ENCODE assay signal across 7 cellular contexts in the genomic region with DNA sequence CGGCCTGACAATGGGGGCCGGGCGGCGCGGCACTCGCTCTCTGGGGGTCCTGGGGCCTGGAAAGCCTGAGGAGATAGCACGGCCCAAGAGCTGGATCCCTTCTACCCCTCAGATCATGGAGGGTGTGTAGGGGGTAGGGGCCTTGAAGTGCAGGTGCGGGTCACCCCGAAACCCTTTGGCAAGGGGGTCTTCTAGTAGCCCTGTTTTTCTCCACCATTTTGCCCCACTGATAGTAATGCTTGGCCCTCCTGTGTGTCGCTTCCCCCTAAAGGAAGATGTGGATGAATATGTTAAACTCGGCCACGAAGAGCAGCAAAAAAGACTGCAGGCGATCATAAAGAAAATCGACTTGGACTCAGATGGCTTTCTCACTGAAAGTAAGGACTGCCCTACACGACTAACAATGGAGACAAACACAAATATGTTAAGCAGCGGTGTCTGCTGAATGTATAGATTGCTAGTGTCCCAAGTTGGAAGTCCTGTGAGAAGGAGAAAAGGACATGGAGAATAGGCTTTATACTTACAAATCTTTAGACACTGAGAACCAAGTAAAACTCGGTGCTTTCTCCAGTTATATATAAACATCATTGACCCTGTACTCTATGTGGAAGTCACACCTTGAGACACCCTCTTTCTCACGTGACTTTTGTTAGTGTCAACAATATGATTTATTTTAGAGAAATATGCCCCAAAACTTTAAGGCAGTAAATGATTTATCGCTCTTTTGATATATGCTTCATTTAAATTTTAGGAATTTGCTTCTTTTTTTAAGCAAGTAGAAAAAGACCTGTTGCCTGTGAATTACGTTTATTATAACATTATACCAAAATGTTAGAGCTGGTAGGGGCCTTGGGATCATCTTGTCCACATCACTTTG. TPM values are rescaled to one million over a fixed set of nuclear protein-coding genes. Genes with fewer than 3 reads are reported as not detected.
DNase-seq lines count a peak whose midpoint lies in the region; ATAC-seq and TF ChIP-seq lines count a peak whose summit lies in the region.

No MANE protein-coding gene starts in this region.

- no peak for ATAC-seq in HG03095 (IDR thresholded peaks at IDR 0.05; ENCODE audit: unreplicated experiment)

- peaks cover 7% of the 10 kb centered on the region for H3K36me3 Mint-ChIP-seq in IgD-negative memory B cell

- no peak for TF ChIP-seq CTCF in GM12865 (IDR thresholded peaks at IDR 0.05; ENCODE audit: insufficient read depth, low read depth, low read length, missing control alignments)

- H3K27ac Mint-ChIP-seq in IgD-negative memory B cell = peak overlapping the region; percentile 6 to 63 (median 8)

- H3K27ac ChIP-seq in angular gyrus (ENCODE audit: low read depth, low read length) (peak overlapping the region; percentile 65), temporal lobe (ENCODE audit: low read depth, low read length) (peak overlapping the region; percentile 63)

- DNase-seq in GM12865 (ENCODE audit: low read depth) = peak; percentile 12
- DNase-seq in kidney tubule cell (ENCODE audit: low spot score) = peak; percentile 6
- no peak for DNase-seq in foreskin melanocyte

- H3K4me1 Mint-ChIP-seq in IgD-negative memory B cell = peaks cover 21 to 26% (median 22%) of the 10 kb centered on the region in 3 donors

- H3K9me3 Mint-ChIP-seq in IgD-negative memory B cell = no peaks in the 10 kb centered on the region

- H3K4me3 ChIP-seq in GM12865 (ENCODE audit: low read depth, low read length) = peak overlapping the region; percentile 87

- H3K4me3 Mint-ChIP-seq in IgD-negative memory B cell = peak overlapping the region; percentile 82 to 96 (median 92)

- H3K27me3 Mint-ChIP-seq in IgD-negative memory B cell = no peaks in the 10 kb centered on the region

RNA-seq across cellular contexts. Expression of a gene that starts 0.8 kb away (rescaled TPM):
- 46.6 TPM for polyA plus RNA-seq in IgD-negative memory B cell
- 69.6 TPM for total RNA-seq in temporal lobe

RNA-seq across cellular contexts. Expression of a gene that starts 27.2 kb away (rescaled TPM):
- 25.6 TPM for polyA plus RNA-seq in IgD-negative memory B cell
- total RNA-seq in temporal lobe = 77.7 TPM
